ENCODE assay signal across 9 cellular contexts in the genomic region with DNA sequence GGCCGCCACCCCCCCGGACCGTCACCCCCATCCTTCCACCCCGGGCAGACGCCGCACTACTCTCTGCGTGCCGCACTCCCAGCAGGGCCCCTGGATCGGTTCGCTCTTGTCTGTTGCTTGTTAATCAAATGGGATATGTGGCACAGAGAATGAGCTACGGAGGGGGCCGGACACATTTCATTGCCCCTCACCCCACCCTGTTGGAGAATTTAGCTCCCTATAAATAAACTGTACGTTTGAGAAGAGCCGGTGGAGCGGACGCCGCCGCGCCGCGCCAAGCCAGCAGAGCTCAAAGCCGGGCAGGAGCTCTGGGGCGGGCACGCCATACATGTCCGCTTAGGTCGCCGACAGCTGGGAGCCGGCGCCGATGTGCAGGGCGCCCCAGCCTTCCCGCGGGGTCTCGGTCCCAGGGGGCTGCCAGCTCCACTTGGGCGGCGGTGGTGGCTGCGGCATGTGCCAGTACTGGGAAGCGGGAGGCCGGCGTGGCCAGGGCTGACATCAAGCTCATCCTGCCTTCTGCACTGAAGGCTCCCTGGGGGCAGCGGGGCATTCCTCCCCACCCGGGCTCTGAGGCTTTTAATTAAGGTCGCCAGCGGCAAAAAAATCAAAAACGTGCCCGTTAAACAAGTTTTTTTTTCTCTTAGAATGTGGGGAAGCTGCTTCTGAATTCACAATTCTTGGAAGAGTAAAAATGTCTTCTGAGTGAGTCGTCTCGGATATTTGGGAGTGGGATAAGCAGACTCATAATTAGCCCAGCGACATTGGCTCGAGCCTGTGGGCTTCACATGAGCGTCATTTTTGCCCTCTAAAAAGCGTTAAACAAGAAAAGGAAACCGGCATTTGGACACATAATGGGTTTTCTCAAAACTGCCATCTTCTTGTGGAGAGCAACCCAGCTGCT. TPM values are rescaled to one million over a fixed set of nuclear protein-coding genes. Genes with fewer than 3 reads are reported as not detected.
DNase-seq lines count a peak whose midpoint lies in the region; ATAC-seq and TF ChIP-seq lines count a peak whose summit lies in the region.
"Had no signal": no experiment of that assay in that cellular context is flagged by ENCODE, and none has a peak within 500 bp of the region (broad histone marks: within the 10 kb centered on the region; RNA-seq: fewer than 3 reads in every experiment).

No MANE protein-coding gene starts in this region.

- H4K20me1 ChIP-seq in GM23248 (ENCODE audit: insufficient read depth), result no peaks in the 10 kb centered on the region

- no peak overlapping the region for H3K9ac ChIP-seq in GM23248

- H3F3A ChIP-seq in GM23248 (ENCODE audit: insufficient read depth), result no peaks in the 10 kb centered on the region

- H3K36me3 ChIP-seq in GM23248 (ENCODE audit: low read depth) (no peaks in the 10 kb centered on the region), RWPE2 (ENCODE audit: low read depth) (no peaks in the 10 kb centered on the region), psoas muscle (ENCODE audit: insufficient read depth in 1 of 2, low read depth in 1 of 2) (no peaks in the 10 kb centered on the region)

- intact Hi-C loops in left ventricle myocardium superior (cut with micrococcal nuclease) (no loop called here), psoas muscle (cut with DNase I) (no loop called here)

- H3K4me3 ChIP-seq in GM23248, result peak overlapping the region; percentile 40
- no peak overlapping the region for H3K4me3 ChIP-seq in RWPE2 (ENCODE audit: severe bottlenecking)
- H3K4me3 ChIP-seq in psoas muscle, result peak overlapping the region; percentile 55

- H3K27me3 ChIP-seq in GM23248 (replicated peaks; ENCODE audit: insufficient read depth) (peaks cover 4% of the 10 kb centered on the region; the same call in 1 of the 2 replicates), RWPE2 (ENCODE audit: insufficient read depth, poor library complexity, severe bottlenecking) (peaks cover 41% of the 10 kb centered on the region), psoas muscle (ENCODE audit: insufficient read depth in 3 of 3, low read length in 2 of 3) (peaks cover 0 to 82% (median 13%) of the 10 kb centered on the region in 3 donors)

- no peaks in the 10 kb centered on the region for H3K9me3 ChIP-seq in GM23248 (ENCODE audit: low read depth)
- no peaks in the 10 kb centered on the region for H3K9me3 ChIP-seq in RWPE2 (ENCODE audit: severe bottlenecking)
- no peaks in the 10 kb centered on the region for H3K9me3 ChIP-seq in psoas muscle

- H3K4me2 ChIP-seq in GM23248 (ENCODE audit: unreplicated experiment), result peak overlapping the region; percentile 42

- H2AFZ ChIP-seq in GM23248, result peak overlapping the region; percentile 38; the same call in 1 of the 2 replicates

- H3K79me2 ChIP-seq in GM23248 (ENCODE audit: insufficient read depth), result no peaks in the 10 kb centered on the region

- ATAC-seq in RWPE2 (ENCODE audit: low read depth) (peak; percentile 48; the same call in 2 of the 3 replicates), left ventricle myocardium superior (peak; percentile 22), psoas muscle (peak in 1 of 4 donors; percentile 9), GM19035 (IDR thresholded peaks at IDR 0.05; ENCODE audit: unreplicated experiment) (no peak)

- peak; percentile 18 for DNase-seq in GM23248
- no peak for DNase-seq in RWPE2 (ENCODE audit: low spot score)
- DNase-seq in left ventricle myocardium superior, result peak; percentile 29
- DNase-seq in psoas muscle, result peak in 1 of 2 donors; percentile 12
- DNase-seq in RWPE1 (ENCODE audit: low spot score), result no peak
- DNase-seq in MV-4-11 (lab: John Stamatoyannopoulos, UW), result no peak
- no peak for DNase-seq in LoVo (ENCODE audit: low spot score)
- DNase-seq: activated naive CD4-positive, alpha-beta T cell treated with anti-CD3 and anti-CD28 coated beads, Interleukin-2, amount 10 ng/mL, durations not matched to agents 7 days and 5 days had no signal

- POLR2A ChIA-PET in RWPE1 (lab: Yijun Ruan, JAX; ENCODE audit: low non-redundant PET), result no interaction called here

- in situ Hi-C loops in GM23248 (cut with MboI), result no loop called here

- WGBS in GM23248 (ENCODE audit: low coverage in 1 of 2, low lambda C conversion rate in 2 of 2, missing lambda C conversion rate in 2 of 2), 2 experiments, result 0 to 2% methylated on average over 39 to 47 of the region's 53 CpGs
- 2 to 30% (median 4%) methylated on average over 46 to 53 of the region's 53 CpGs for WGBS in psoas muscle, 3 donors

- H3K27ac ChIP-seq in GM23248 (no peak overlapping the region), RWPE2 (ENCODE audit: poor library complexity, severe bottlenecking) (no peak overlapping the region), psoas muscle (no peak overlapping the region), RWPE1 (no peak overlapping the region)

- TF ChIP-seq CTCF in RWPE2 (IDR thresholded peaks at IDR 0.05; ENCODE audit: poor library complexity, severe bottlenecking) (no peak), psoas muscle (IDR thresholded peaks at IDR 0.05) (no peak), RWPE1 (conservative IDR thresholded peaks at IDR 0.05; ENCODE audit: low read depth) (no peak)

- H3K4me1 ChIP-seq in GM23248 (ENCODE audit: insufficient read depth), result no peaks in the 10 kb centered on the region
- H3K4me1 ChIP-seq in RWPE2 (ENCODE audit: insufficient read depth, poor library complexity, severe bottlenecking), result no peaks in the 10 kb centered on the region
- H3K4me1 ChIP-seq in psoas muscle, result no peaks in the 10 kb centered on the region

- CTCF ChIA-PET in RWPE1 (lab: Yijun Ruan, JAX), result interaction anchor here (0.9 kb wide), 1 partner anchor 43 kb away, joined by 5 read pairs; no protein-coding TSS in a partner anchor

- H3K9me2 ChIP-seq in GM23248 (ENCODE audit: insufficient read depth), result no peaks in the 10 kb centered on the region

RNA-seq across cellular contexts. Expression of a gene that starts 1.1 kb away (rescaled TPM):
- total RNA-seq in GM23248 (2014; rRNA removed; shearing (Covaris generic)), result 0.51 and 0.54 TPM in 2 replicates
- polyA plus RNA-seq in GM23248 (2016; fragmentation: Nextera tagmentation; extraction: Ambion mirVana) (0.05 and 0.16 TPM in 2 replicates), psoas muscle (under 1 TPM; 0.13 to 0.23 (median 0.18) TPM)
- total RNA-seq in left ventricle myocardium superior (0.84 TPM), psoas muscle (1 to 10 TPM in 1 of 4 donors, under 1 TPM in 3; 0.40 to 1.2 (median 0.90) TPM)

Comparison
In these comparisons a context has a peak if more than half of its experiments do, and no peak if none do; other contexts are left out.
1. DNase-seq: peak in GM23248 (single experiment) and left ventricle myocardium superior (single experiment); none in RWPE2 (single experiment), RWPE1 (single experiment), MV-4-11 (single experiment) and LoVo (single experiment).